ENCODE assay signal across 1 cellular context in the genomic region with DNA sequence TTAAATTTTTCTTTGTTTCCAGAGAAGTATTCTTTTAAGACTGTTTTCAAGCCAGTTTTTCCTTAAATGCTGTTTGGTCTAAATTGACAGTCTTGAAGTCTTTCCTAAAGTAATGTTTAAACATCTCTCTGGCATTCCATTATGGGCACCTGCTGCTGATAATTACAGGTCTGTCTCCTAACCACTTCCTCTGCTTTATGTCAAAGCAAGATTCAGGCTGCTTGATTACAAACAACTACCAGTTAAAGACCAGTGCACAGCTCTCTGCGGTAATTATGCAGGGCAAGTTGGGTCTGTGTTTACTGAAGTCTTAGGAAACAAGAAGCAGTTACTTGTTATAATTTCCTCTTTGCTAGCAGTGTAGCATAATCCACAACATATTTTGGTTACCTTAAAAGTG.
TF ChIP-seq lines count a peak whose summit lies in the region.

No MANE protein-coding gene starts in this region.

TF ChIP-seq in GM12878, 131 proteins besides CTCF, POLR2A, EP300 and RAD21:
- TF ChIP-seq, protein P1, sequence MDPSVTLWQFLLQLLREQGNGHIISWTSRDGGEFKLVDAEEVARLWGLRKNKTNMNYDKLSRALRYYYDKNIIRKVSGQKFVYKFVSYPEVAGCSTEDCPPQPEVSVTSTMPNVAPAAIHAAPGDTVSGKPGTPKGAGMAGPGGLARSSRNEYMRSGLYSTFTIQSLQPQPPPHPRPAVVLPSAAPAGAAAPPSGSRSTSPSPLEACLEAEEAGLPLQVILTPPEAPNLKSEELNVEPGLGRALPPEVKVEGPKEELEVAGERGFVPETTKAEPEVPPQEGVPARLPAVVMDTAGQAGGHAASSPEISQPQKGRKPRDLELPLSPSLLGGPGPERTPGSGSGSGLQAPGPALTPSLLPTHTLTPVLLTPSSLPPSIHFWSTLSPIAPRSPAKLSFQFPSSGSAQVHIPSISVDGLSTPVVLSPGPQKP (IDR thresholded peaks at IDR 0.05; ENCODE audit: low read depth, low read length): no peak
- no peak for TF ChIP-seq SIX5 (IDR thresholded peaks at IDR 0.05; ENCODE audit: low read depth, low read length, severe bottlenecking)
- TF ChIP-seq CREB1 (IDR thresholded peaks at IDR 0.05; ENCODE audit: low read depth): no peak
- TF ChIP-seq, protein P2, sequence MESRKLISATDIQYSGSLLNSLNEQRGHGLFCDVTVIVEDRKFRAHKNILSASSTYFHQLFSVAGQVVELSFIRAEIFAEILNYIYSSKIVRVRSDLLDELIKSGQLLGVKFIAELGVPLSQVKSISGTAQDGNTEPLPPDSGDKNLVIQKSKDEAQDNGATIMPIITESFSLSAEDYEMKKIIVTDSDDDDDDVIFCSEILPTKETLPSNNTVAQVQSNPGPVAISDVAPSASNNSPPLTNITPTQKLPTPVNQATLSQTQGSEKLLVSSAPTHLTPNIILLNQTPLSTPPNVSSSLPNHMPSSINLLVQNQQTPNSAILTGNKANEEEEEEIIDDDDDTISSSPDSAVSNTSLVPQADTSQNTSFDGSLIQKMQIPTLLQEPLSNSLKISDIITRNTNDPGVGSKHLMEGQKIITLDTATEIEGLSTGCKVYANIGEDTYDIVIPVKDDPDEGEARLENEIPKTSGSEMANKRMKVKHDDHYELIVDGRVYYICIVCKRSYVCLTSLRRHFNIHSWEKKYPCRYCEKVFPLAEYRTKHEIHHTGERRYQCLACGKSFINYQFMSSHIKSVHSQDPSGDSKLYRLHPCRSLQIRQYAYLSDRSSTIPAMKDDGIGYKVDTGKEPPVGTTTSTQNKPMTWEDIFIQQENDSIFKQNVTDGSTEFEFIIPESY (IDR thresholded peaks at IDR 0.05): no peak
- TF ChIP-seq IKZF2 (IDR thresholded peaks at IDR 0.05): peak; percentile 27 to 42; a peak in 2 of 4 replicates
- no peak for TF ChIP-seq JUND (IDR thresholded peaks at IDR 0.05; ENCODE audit: low read depth, low read length)
- TF ChIP-seq DPF2 (IDR thresholded peaks at IDR 0.05): peak; percentile 44; the same call in 1 of the 2 replicates
- no peak for TF ChIP-seq LARP7 (IDR thresholded peaks at IDR 0.05)
- no peak for TF ChIP-seq SP1 (IDR thresholded peaks at IDR 0.05; ENCODE audit: low read depth, low read length)
- no peak for TF ChIP-seq BACH1 (IDR thresholded peaks at IDR 0.05; ENCODE audit: borderline replicate concordance)
- no peak for TF ChIP-seq NRF1 (conservative IDR thresholded peaks at IDR 0.05; ENCODE audit: low read depth, low read length)
- no peak for TF ChIP-seq ZNF274 (IDR thresholded peaks at IDR 0.05; ENCODE audit: insufficient read depth, insufficient read length)
- TF ChIP-seq SMARCA5 (IDR thresholded peaks at IDR 0.05): no peak
- peak; percentile 60; the same call in 1 of the 2 replicates for TF ChIP-seq SPI1 (IDR thresholded peaks at IDR 0.05; ENCODE audit: borderline replicate concordance, insufficient read depth, low read depth, low read length)
- TF ChIP-seq ZNF207 (IDR thresholded peaks at IDR 0.05; ENCODE audit: borderline replicate concordance): no peak
- no peak for TF ChIP-seq NR2C1 (IDR thresholded peaks at IDR 0.05)
- no peak for TF ChIP-seq MEF2B (IDR thresholded peaks at IDR 0.05; ENCODE audit: partially characterized antibody, poor library complexity, severe bottlenecking)
- TF ChIP-seq, protein P3, sequence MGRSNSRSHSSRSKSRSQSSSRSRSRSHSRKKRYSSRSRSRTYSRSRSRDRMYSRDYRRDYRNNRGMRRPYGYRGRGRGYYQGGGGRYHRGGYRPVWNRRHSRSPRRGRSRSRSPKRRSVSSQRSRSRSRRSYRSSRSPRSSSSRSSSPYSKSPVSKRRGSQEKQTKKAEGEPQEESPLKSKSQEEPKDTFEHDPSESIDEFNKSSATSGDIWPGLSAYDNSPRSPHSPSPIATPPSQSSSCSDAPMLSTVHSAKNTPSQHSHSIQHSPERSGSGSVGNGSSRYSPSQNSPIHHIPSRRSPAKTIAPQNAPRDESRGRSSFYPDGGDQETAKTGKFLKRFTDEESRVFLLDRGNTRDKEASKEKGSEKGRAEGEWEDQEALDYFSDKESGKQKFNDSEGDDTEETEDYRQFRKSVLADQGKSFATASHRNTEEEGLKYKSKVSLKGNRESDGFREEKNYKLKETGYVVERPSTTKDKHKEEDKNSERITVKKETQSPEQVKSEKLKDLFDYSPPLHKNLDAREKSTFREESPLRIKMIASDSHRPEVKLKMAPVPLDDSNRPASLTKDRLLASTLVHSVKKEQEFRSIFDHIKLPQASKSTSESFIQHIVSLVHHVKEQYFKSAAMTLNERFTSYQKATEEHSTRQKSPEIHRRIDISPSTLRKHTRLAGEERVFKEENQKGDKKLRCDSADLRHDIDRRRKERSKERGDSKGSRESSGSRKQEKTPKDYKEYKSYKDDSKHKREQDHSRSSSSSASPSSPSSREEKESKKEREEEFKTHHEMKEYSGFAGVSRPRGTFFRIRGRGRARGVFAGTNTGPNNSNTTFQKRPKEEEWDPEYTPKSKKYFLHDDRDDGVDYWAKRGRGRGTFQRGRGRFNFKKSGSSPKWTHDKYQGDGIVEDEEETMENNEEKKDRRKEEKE (IDR thresholded peaks at IDR 0.05): no peak
- peak; percentile 19; the same call in 1 of the 3 replicates for TF ChIP-seq POU2F2 (IDR thresholded peaks at IDR 0.05; ENCODE audit: borderline replicate concordance, low read depth, low read length)
- no peak for TF ChIP-seq NBN (IDR thresholded peaks at IDR 0.05)
- TF ChIP-seq ZNF217 (IDR thresholded peaks at IDR 0.05): no peak
- TF ChIP-seq EGR1 (IDR thresholded peaks at IDR 0.05; ENCODE audit: borderline replicate concordance in 1 of 2, low read depth in 2 of 2, low read length in 2 of 2): no peak
- TF ChIP-seq MTA2 (IDR thresholded peaks at IDR 0.05; ENCODE audit: low read depth): peak; percentile 80
- TF ChIP-seq BCL11A (IDR thresholded peaks at IDR 0.05; ENCODE audit: low read depth, low read length): peak; percentile 41; the same call in 1 of the 2 replicates
- TF ChIP-seq BMI1 (IDR thresholded peaks at IDR 0.05; ENCODE audit: borderline replicate concordance): no peak
- peak in 1 of 2 experiments; percentile 31; a peak in 1 of 4 replicates for TF ChIP-seq BHLHE40 (IDR thresholded peaks at IDR 0.05; ENCODE audit: borderline replicate concordance in 1 of 2, low read depth in 2 of 2, low read length in 1 of 2)
